ENCODE assay signal across 8 cellular contexts in the genomic region with DNA sequence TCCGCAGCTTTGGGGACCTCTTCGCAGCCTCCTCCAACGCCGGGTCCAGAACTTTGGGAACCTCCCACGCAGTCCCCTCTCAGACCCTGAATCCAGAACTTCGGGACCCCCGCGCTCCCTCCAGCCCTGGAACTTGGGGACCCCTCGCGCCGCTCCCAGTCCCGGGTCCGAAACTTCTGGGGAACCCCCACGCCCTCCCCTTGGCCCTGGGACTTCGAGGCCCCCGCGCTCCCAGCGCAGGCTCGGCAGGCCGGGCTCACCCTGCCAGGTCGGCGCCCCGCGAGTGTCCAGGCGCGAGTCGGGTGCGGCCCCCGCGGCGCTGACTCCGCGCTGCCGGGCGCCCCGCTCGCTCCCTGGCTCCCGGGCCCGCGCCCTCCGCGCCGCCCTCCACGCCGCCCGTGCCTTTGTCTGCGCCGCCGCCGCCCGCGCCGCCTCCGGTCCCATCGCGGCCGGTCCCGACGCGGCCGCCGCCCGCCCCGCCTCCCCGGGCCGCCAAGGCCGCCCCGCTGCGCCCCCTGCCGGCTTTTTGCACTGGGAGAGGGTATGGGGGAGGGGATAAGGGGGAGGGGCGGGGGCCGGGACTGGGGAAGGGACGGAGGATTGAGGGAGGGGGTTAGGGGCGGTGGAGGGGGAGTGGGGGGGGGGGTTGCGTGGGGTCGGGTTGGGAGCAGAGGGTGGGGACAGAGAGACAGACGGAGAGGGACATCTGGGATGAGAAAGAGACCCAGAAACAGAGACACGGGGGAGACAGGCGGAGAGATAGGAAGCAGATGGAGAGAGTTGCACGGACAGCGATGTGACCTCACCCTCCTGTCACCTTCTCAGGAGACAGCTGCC. TPM values are rescaled to one million over a fixed set of nuclear protein-coding genes. Genes with fewer than 3 reads are reported as not detected.
DNase-seq lines count a peak whose midpoint lies in the region; ATAC-seq and TF ChIP-seq lines count a peak whose summit lies in the region.

A gene (minus strand): TSS at position 427 of the 837 bp plus-strand sequence. CDS start 2,235 bp downstream, outside the sequence.

- POLR2A ChIA-PET in activated CD8-positive, alpha-beta T cell treated with anti-CD3 and anti-CD28 coated beads for 36 hours (lab: Charles Lee) = no interaction called here

- H3K4me1 ChIP-seq in ectodermal cell (ENCODE audit: control insufficient read depth, insufficient read depth, low read length) = no peaks in the 10 kb centered on the region
- H3K4me1 ChIP-seq in lower lobe of right lung = peaks cover 14% of the 10 kb centered on the region

- intact Hi-C loops in activated CD8-positive, alpha-beta T cell treated with anti-CD3 and anti-CD28 coated beads for 36 hours (cut with micrococcal nuclease) = no loop called here
- intact Hi-C loops in lower lobe of right lung (cut with DNase I) = no loop called here

- H3K9me3 Mint-ChIP-seq in activated CD8-positive, alpha-beta T cell treated with anti-CD3 and anti-CD28 coated beads for 36 hours = no peaks in the 10 kb centered on the region

- H3K4me1 Mint-ChIP-seq in activated CD8-positive, alpha-beta T cell treated with anti-CD3 and anti-CD28 coated beads for 36 hours (ENCODE audit: low read depth) = peaks cover 7% of the 10 kb centered on the region

- ATAC-seq in activated CD8-positive, alpha-beta T cell treated with anti-CD3 and anti-CD28 coated beads for 36 hours = peak; percentile 88
- ATAC-seq in lower lobe of right lung (peak; percentile 88), GM18519 (IDR thresholded peaks at IDR 0.05; ENCODE audit: low FRiP score, unreplicated experiment) (no peak)

- TF ChIP-seq CTCF in activated CD8-positive, alpha-beta T cell treated with anti-CD3 and anti-CD28 coated beads for 36 hours (IDR thresholded peaks at IDR 0.05) = no peak
- no peak for TF ChIP-seq CTCF in lower lobe of right lung (IDR thresholded peaks at IDR 0.05)

- H3K27ac Mint-ChIP-seq in activated CD8-positive, alpha-beta T cell treated with anti-CD3 and anti-CD28 coated beads for 36 hours = no peak within 1 kb of the TSS

- CTCF ChIA-PET in activated CD8-positive, alpha-beta T cell treated with anti-CD3 and anti-CD28 coated beads for 36 hours (lab: Charles Lee) = interaction anchor here (1.2 kb wide), 1 partner anchor 15 kb away, joined by 3 read pairs; no protein-coding TSS in a partner anchor

- H3K36me3 Mint-ChIP-seq in activated CD8-positive, alpha-beta T cell treated with anti-CD3 and anti-CD28 coated beads for 36 hours (ENCODE audit: low read depth) = no peaks in the 10 kb centered on the region

- peaks cover 27% of the 10 kb centered on the region for H3K27me3 Mint-ChIP-seq in activated CD8-positive, alpha-beta T cell treated with anti-CD3 and anti-CD28 coated beads for 36 hours

- H3K27ac ChIP-seq in ectodermal cell (ENCODE audit: insufficient read depth, low read depth, low read length, poor library complexity, severe bottlenecking) (no peak within 1 kb of the TSS), lower lobe of right lung (peak within 1 kb of the TSS; percentile 28)

- H3K27me3 ChIP-seq in ectodermal cell (ENCODE audit: control insufficient read depth, insufficient read depth, low read length, poor library complexity, severe bottlenecking) (no peaks in the 10 kb centered on the region), lower lobe of right lung (ENCODE audit: low read depth) (no peaks in the 10 kb centered on the region)

- no peaks in the 10 kb centered on the region for H3K9me3 ChIP-seq in ectodermal cell (ENCODE audit: control insufficient read depth, low read length)
- H3K9me3 ChIP-seq in lower lobe of right lung = no peaks in the 10 kb centered on the region

- H3K4me3 ChIP-seq in ectodermal cell (ENCODE audit: insufficient read depth, low read depth, low read length) = peak within 1 kb of the TSS; percentile 74
- H3K4me3 ChIP-seq in lower lobe of right lung = peak within 1 kb of the TSS; percentile 63

- DNase-seq in NCI-H2227 (lab: John Stamatoyannopoulos, UW; ENCODE audit: unreplicated experiment) (peak; percentile 68), NCI-H2227 treated with DMSO at 0.1 percent for 48 hours (lab: John Stamatoyannopoulos, UW) (no peak), NCI-H226 (peak; percentile 39), lower lobe of right lung (peak; percentile 85)
- peak; percentile 74 for DNase-seq in activated CD8-positive, alpha-beta T cell treated with anti-CD3 and anti-CD28 coated beads for 36 hours
- peak; percentile 64 to 77 for DNase-seq in stimulated activated CD4-positive, alpha-beta T cell treated with anti-CD3 and anti-CD28 coated beads, Interleukin-4, amount 100 ng/mL, for 48 hours (ENCODE audit: low read depth in 2 of 2)

- peak within 1 kb of the TSS; percentile 51 for H3K4me3 Mint-ChIP-seq in activated CD8-positive, alpha-beta T cell treated with anti-CD3 and anti-CD28 coated beads for 36 hours

- H3K36me3 ChIP-seq in ectodermal cell (ENCODE audit: control insufficient read depth, insufficient read depth, low read length) = peaks cover 5% of the 10 kb centered on the region
- peaks cover 6% of the 10 kb centered on the region for H3K36me3 ChIP-seq in lower lobe of right lung

- WGBS in ectodermal cell, 2 experiments = 1% methylated on average over 68 to 76 of the region's 81 CpGs

RNA-seq across cellular contexts. Expression of the gene that starts here (rescaled TPM):
- total RNA-seq in activated CD8-positive, alpha-beta T cell treated with anti-CD3 and anti-CD28 coated beads for 36 hours = under 1 TPM; 0.36 to 0.51 TPM
- polyA plus RNA-seq in ectodermal cell (2013, experiment 1 of 4) = 73.7 TPM
- polyA plus RNA-seq in ectodermal cell (2013, experiment 2 of 4) = 75.1 TPM
- 61.6 TPM for polyA plus RNA-seq in ectodermal cell (2013, experiment 3 of 4)
- polyA plus RNA-seq in ectodermal cell (2013, experiment 4 of 4) = 66.8 TPM
- 20.5 TPM for total RNA-seq in lower lobe of right lung

Comparison
In these comparisons a context has a peak if more than half of its experiments do, and no peak if none do; other contexts are left out.
1. RNA of the gene that starts here (total RNA-seq): 20.5 TPM in lower lobe of right lung (single experiment); 0.36 to 0.51 TPM in activated CD8-positive, alpha-beta T cell treated with anti-CD3 and anti-CD28 coated beads for 36 hours; every median in the first group is over 10 times any median in the second.
2. Peak in DNase-seq and ATAC-seq in activated CD8-positive, alpha-beta T cell treated with anti-CD3 and anti-CD28 coated beads for 36 hours; RNA of the gene not detected or under 1 TPM.